In the genomic region with DNA sequence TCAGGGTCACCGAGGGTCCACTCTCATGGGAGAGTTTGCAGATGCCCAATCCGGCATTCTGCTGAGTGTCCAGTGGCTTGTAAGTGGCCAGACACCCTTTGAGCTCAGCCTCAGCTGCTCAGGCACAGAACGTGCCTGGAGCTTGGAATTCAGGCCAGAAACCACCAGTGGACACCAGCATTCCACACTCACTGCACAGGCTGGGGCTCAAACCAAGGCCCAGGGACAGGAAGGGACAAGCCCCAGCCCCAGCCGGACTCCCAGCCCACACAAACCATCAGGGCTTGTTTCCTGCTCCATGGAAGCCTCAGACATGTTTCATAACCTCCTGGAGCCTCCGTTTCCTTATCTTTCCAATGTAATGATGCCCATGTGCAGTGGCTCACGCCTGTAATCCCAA, we compare ENCODE assay signal across 2 cellular contexts.
A peak's percentile ranks its signal among the peaks of the same experiment; 100 is the strongest.
TF ChIP-seq lines count a peak whose summit lies in the region.

No MANE protein-coding gene starts in this region.

TF ChIP-seq in HEK293, 187 proteins besides CTCF, POLR2A, EP300 and RAD21:
- TF ChIP-seq SP2 (tag by site-specific recombination; IDR thresholded peaks at IDR 0.05), result no peak
- peak; percentile 62; the same call in 1 of the 2 replicates for TF ChIP-seq ZFHX2 (tag by site-specific recombination; conservative IDR thresholded peaks at IDR 0.05)
TF ChIP-seq in HEK293: peak in this region for 1.

TF ChIP-seq in H1, 55 proteins besides CTCF, POLR2A, EP300 and RAD21:
- no peak for TF ChIP-seq TAF7 (optimal IDR thresholded peaks at IDR 0.05; ENCODE audit: borderline replicate concordance, low read depth, low read length)
- no peak for TF ChIP-seq TBP (IDR thresholded peaks at IDR 0.05; ENCODE audit: low read depth, low read length)
- no peak for TF ChIP-seq SIX5 (IDR thresholded peaks at IDR 0.05; ENCODE audit: low read depth, low read length)
- TF ChIP-seq ASH2L (IDR thresholded peaks at IDR 0.05; ENCODE audit: low read length), result no peak
- no peak for TF ChIP-seq CBX5 (IDR thresholded peaks at IDR 0.05; ENCODE audit: low read depth, low read length)
- TF ChIP-seq KDM1A (IDR thresholded peaks at IDR 0.05; ENCODE audit: borderline replicate concordance, low read length), result no peak
- TF ChIP-seq, protein P1, sequence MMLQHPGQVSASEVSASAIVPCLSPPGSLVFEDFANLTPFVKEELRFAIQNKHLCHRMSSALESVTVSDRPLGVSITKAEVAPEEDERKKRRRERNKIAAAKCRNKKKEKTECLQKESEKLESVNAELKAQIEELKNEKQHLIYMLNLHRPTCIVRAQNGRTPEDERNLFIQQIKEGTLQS (IDR thresholded peaks at IDR 0.05; ENCODE audit: insufficient read depth, low read depth, low read length), result no peak
- no peak for TF ChIP-seq CHD1 (IDR thresholded peaks at IDR 0.05; ENCODE audit: low read depth, low read length)
- no peak for TF ChIP-seq JUN (IDR thresholded peaks at IDR 0.05; ENCODE audit: low read depth, low read length)
- TF ChIP-seq PHF8 (conservative IDR thresholded peaks at IDR 0.05; ENCODE audit: low read depth, low read length), result no peak
- no peak for TF ChIP-seq RBBP5 (IDR thresholded peaks at IDR 0.05; ENCODE audit: borderline replicate concordance, low read depth, low read length)
- TF ChIP-seq SIN3A (conservative IDR thresholded peaks at IDR 0.05 in 1 of 2, IDR thresholded peaks at IDR 0.05 in 1 of 2; ENCODE audit: low read depth in 1 of 2, low read length in 2 of 2), result no peak
- TF ChIP-seq EGR1 (IDR thresholded peaks at IDR 0.05; ENCODE audit: borderline replicate concordance, low read depth, low read length), result no peak
- no peak for TF ChIP-seq TCF12 (IDR thresholded peaks at IDR 0.05; ENCODE audit: low read depth, low read length)
- no peak for TF ChIP-seq YY1 (IDR thresholded peaks at IDR 0.05; ENCODE audit: low read depth, low read length)
- no peak for TF ChIP-seq NANOG (IDR thresholded peaks at IDR 0.05; ENCODE audit: insufficient read depth, low read depth, low read length, poor library complexity, severe bottlenecking)
